16 cellular contexts compared by ENCODE assay signal in the genomic region with DNA sequence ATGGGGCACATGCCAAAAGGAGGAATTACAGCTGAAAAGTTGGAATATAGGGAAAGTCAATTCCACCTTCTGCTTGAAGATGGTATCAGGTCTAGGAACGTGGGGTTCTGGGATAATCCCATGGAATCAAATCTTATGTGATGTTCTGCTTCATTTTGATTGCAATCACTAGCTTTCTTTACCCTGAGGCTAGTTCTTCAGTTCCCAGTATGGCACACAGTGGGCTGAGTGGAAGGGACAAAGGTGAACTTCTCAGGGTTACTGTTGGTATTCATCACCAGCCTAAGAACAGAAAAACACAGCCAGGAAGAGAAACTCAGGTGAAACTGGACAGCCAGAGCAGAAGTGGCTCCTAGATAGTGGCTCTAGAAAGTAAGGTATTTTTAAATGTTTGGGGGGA.
A peak's percentile ranks its signal among the peaks of the same experiment; 100 is the strongest.
DNase-seq lines count a peak whose midpoint lies in the region; ATAC-seq, FAIRE-seq and TF ChIP-seq lines count a peak whose summit lies in the region.
"Had no signal": no experiment of that assay in that cellular context is flagged by ENCODE, and none has a peak within 500 bp of the region (broad histone marks: within the 10 kb centered on the region; RNA-seq: fewer than 3 reads in every experiment).

No MANE protein-coding gene starts in this region.

- no peak for ATAC-seq in left ventricle myocardium superior
- no peak for ATAC-seq in RWPE2 (ENCODE audit: low read depth)

- H3K9me3 ChIP-seq in right atrium auricular region (no peaks in the 10 kb centered on the region), RWPE2 (ENCODE audit: severe bottlenecking) (no peaks in the 10 kb centered on the region), keratinocyte (ENCODE audit: control insufficient read depth, low read depth, low read length) (peaks cover 2% of the 10 kb centered on the region)
- H3K9me3 ChIP-seq: heart right ventricle, right lobe of liver had no signal

- no peaks in the 10 kb centered on the region for H3K79me2 ChIP-seq in keratinocyte (ENCODE audit: control insufficient read depth, insufficient read depth, low read length)

- TF ChIP-seq CTCF in right atrium auricular region (IDR thresholded peaks at IDR 0.05) = no peak
- TF ChIP-seq CTCF in RWPE2 (IDR thresholded peaks at IDR 0.05; ENCODE audit: poor library complexity, severe bottlenecking) = no peak
- TF ChIP-seq CTCF in keratinocyte (optimal IDR thresholded peaks at IDR 0.05 in 1 of 3, IDR thresholded peaks at IDR 0.05 in 1 of 3, conservative IDR thresholded peaks at IDR 0.05 in 1 of 3; ENCODE audit: extremely low read depth in 1 of 3, insufficient read depth in 2 of 3, low read length in 3 of 3) = no peak

- no peak overlapping the region for H3K4me3 ChIP-seq in right atrium auricular region
- no peak overlapping the region for H3K4me3 ChIP-seq in RWPE2 (ENCODE audit: severe bottlenecking)
- no peak overlapping the region for H3K4me3 ChIP-seq in keratinocyte (ENCODE audit: control insufficient read depth in 2 of 3, extremely low read depth in 1 of 3, insufficient read depth in 2 of 3, low read depth in 1 of 3, low read length in 3 of 3)
- H3K4me3 ChIP-seq: dorsolateral prefrontal cortex, heart right ventricle, right lobe of liver had no signal

- H3K9me1 ChIP-seq in keratinocyte (ENCODE audit: control insufficient read depth, extremely low read depth, insufficient read depth, low read length) = no peaks in the 10 kb centered on the region

- dilution Hi-C loops in keratinocyte (cut with MboI; ENCODE audit: extremely low pct_ligation_motif_present, low sequenced_read_pairs) = no loop called here

- H3K27ac ChIP-seq in right atrium auricular region = peak overlapping the region; percentile 40 to 65
- H3K27ac ChIP-seq in RWPE2 (ENCODE audit: poor library complexity, severe bottlenecking) = peak overlapping the region; percentile 90
- H3K27ac ChIP-seq in keratinocyte (ENCODE audit: control insufficient read depth, insufficient read depth, low read length) = peak overlapping the region; percentile 73
- H3K27ac ChIP-seq: dorsolateral prefrontal cortex had no signal

- no peaks in the 10 kb centered on the region for H4K20me1 ChIP-seq in keratinocyte (ENCODE audit: control insufficient read depth, extremely low read depth, insufficient read depth, low read length)

- peak; percentile 9 for FAIRE-seq in keratinocyte (lab: Jason Lieb, UNC)
- FAIRE-seq: D721Med, islet of Langerhans had no signal

- no peaks in the 10 kb centered on the region for H3K27me3 ChIP-seq in right atrium auricular region
- no peaks in the 10 kb centered on the region for H3K27me3 ChIP-seq in RWPE2 (ENCODE audit: insufficient read depth, poor library complexity, severe bottlenecking)
- no peaks in the 10 kb centered on the region for H3K27me3 ChIP-seq in keratinocyte (ENCODE audit: control insufficient read depth, extremely low read depth, insufficient read depth, low read length)
- H3K27me3 ChIP-seq: heart right ventricle, right lobe of liver had no signal

- in situ Hi-C loops in G401 (cut with HindIII; ENCODE audit: low sequenced_read_pairs) = no loop called here

- intact Hi-C loops in left ventricle myocardium superior (cut with micrococcal nuclease) = no loop called here

- no peaks in the 10 kb centered on the region for H3K36me3 ChIP-seq in right atrium auricular region
- no peaks in the 10 kb centered on the region for H3K36me3 ChIP-seq in RWPE2 (ENCODE audit: low read depth)
- H3K36me3 ChIP-seq in keratinocyte (ENCODE audit: control insufficient read depth in 2 of 2, extremely low read depth in 1 of 2, insufficient read depth in 2 of 2, low read length in 2 of 2) = no peaks in the 10 kb centered on the region
- H3K36me3 ChIP-seq: heart right ventricle, right lobe of liver had no signal

- DNase-seq in right atrium auricular region (ENCODE audit: low spot score) = no peak
- DNase-seq in left ventricle myocardium superior = no peak
- DNase-seq in RWPE2 (ENCODE audit: low spot score) = no peak
- DNase-seq in keratinocyte (ENCODE audit: low read depth, low spot score) = no peak
- no peak for DNase-seq in NCI-H446 treated with DMSO at 0.1 percent for 48 hours (lab: John Stamatoyannopoulos, UW)
- DNase-seq in SIG-M5 treated with dmso at 0.1 percent for 504 hours (lab: John Stamatoyannopoulos, UW; ENCODE audit: unreplicated experiment) = no peak
- DNase-seq in C1 segment of cervical spinal cord (lab: John Stamatoyannopoulos, UW) = no peak
- no peak for DNase-seq in G401 (ENCODE audit: low spot score)
- DNase-seq: activated CD4-positive, alpha-beta T cell treated with anti-CD3 and anti-CD28 coated beads for 4 hours; AML-193; dorsolateral prefrontal cortex; NCI-H524 treated with DMSO at 0.1 percent for 48 hours; right lobe of liver had no signal

- no peak overlapping the region for H3K9ac ChIP-seq in keratinocyte (ENCODE audit: control insufficient read depth, extremely low read depth, insufficient read depth, low read length)

- H3K4me1 ChIP-seq in right atrium auricular region = peaks cover 0 to 15% of the 10 kb centered on the region in 2 donors
- peaks cover 48% of the 10 kb centered on the region for H3K4me1 ChIP-seq in RWPE2 (ENCODE audit: insufficient read depth, poor library complexity, severe bottlenecking)
- peaks cover 51% of the 10 kb centered on the region for H3K4me1 ChIP-seq in keratinocyte (ENCODE audit: control insufficient read depth, extremely low read depth, insufficient read depth, low read length)
- H3K4me1 ChIP-seq: right lobe of liver had no signal

- H3K4me2 ChIP-seq in keratinocyte (ENCODE audit: control insufficient read depth, extremely low read depth, insufficient read depth, low read depth, low read length) = no peak overlapping the region

- H2AFZ ChIP-seq in keratinocyte (ENCODE audit: control insufficient read depth, low read length) = peak overlapping the region; percentile 69
